In genomic region chr4:142959156-142959555, GRCh38 we compare ENCODE assay signal across 16 cellular contexts.
A peak's percentile ranks its signal among the peaks of the same experiment; 100 is the strongest.
DNase-seq lines count a peak whose midpoint lies in the region; ATAC-seq and TF ChIP-seq lines count a peak whose summit lies in the region.
"Had no signal": no experiment of that assay in that cellular context is flagged by ENCODE, and none has a peak within 500 bp of the region (broad histone marks: within the 10 kb centered on the region; RNA-seq: fewer than 3 reads in every experiment).

No MANE protein-coding gene starts in this region.

- H3K9me3 ChIP-seq in adipocyte (ENCODE audit: control insufficient read depth, low read length) = no peaks in the 10 kb centered on the region
- H3K9me3 ChIP-seq: transverse colon had no signal

- peak; percentile 7 for DNase-seq in HT1080 (ENCODE audit: low read depth)
- DNase-seq in adipocyte (ENCODE audit: low read depth) = peak; percentile 55
- peak; percentile 46 to 66 for DNase-seq in foreskin keratinocyte
- peak; percentile 9 for DNase-seq in retinal pigment epithelial cell (ENCODE audit: low read depth)
- no peak for DNase-seq in stimulated activated naive CD4-positive, alpha-beta T cell treated with Interleukin-2 at 50 U/mL for 16 hours (lab: John Stamatoyannopoulos, UW)
- DNase-seq in GDM1 (lab: John Stamatoyannopoulos, UW) = no peak
- DNase-seq: AML-193, cortex of kidney, GM23248, left colon, NCI-H1436, transverse colon had no signal

- H3K9ac ChIP-seq in adipocyte (ENCODE audit: low read length) = no peak overlapping the region
- H3K9ac ChIP-seq: GM23248, neural progenitor cell had no signal

- no peaks in the 10 kb centered on the region for H3K36me3 ChIP-seq in adipocyte (ENCODE audit: control insufficient read depth, insufficient read depth, low read length, severe bottlenecking)
- H3K36me3 ChIP-seq: neural progenitor cell, transverse colon had no signal

- no peak for TF ChIP-seq CTCF in foreskin keratinocyte (conservative IDR thresholded peaks at IDR 0.05)
- TF ChIP-seq CTCF in retinal pigment epithelial cell (conservative IDR thresholded peaks at IDR 0.05; ENCODE audit: low read depth, low read length) = no peak

- H3K4me3 ChIP-seq in adipocyte (ENCODE audit: low read length) (no peak overlapping the region), retinal pigment epithelial cell (ENCODE audit: low read length) (no peak overlapping the region)
- H3K4me3 ChIP-seq: GM23248, neural progenitor cell, SK-N-MC, transverse colon had no signal

- H3K4me1 ChIP-seq in adipocyte (ENCODE audit: control insufficient read depth, insufficient read depth, low read length) (peaks cover 8% of the 10 kb centered on the region), foreskin keratinocyte (no peaks in the 10 kb centered on the region)
- H3K4me1 ChIP-seq: neural progenitor cell had no signal

- H3K27me3 ChIP-seq in adipocyte (replicated peaks; ENCODE audit: control insufficient read depth, insufficient read depth, low read length) = no peaks in the 10 kb centered on the region
- H3K27me3 ChIP-seq in foreskin keratinocyte = peaks cover 4% of the 10 kb centered on the region
- H3K27me3 ChIP-seq: neural progenitor cell, transverse colon had no signal

- no peak overlapping the region for H3K27ac ChIP-seq in foreskin keratinocyte
- H3K27ac ChIP-seq: GM23248, neural progenitor cell, SK-N-MC, transverse colon had no signal

- ATAC-seq in foreskin keratinocyte (peak; percentile 62), GM18520 (IDR thresholded peaks at IDR 0.05; ENCODE audit: unreplicated experiment) (no peak)
- ATAC-seq: activated naive CD4-positive, alpha-beta T cell treated with anti-CD3 and anti-CD28 coated beads, Interleukin-2, amount 50 U/mL, for 72 hours; left colon had no signal

Comparison
In these comparisons a context has a peak if more than half of its experiments do, and no peak if none do; other contexts are left out.
1. DNase-seq: peak in HT1080 (single experiment), adipocyte (single experiment), foreskin keratinocyte (2 of 2) and retinal pigment epithelial cell (single experiment); none in stimulated activated naive CD4-positive, alpha-beta T cell treated with Interleukin-2 at 50 U/mL for 16 hours (single experiment) and GDM1 (single experiment).